In the genomic region with DNA sequence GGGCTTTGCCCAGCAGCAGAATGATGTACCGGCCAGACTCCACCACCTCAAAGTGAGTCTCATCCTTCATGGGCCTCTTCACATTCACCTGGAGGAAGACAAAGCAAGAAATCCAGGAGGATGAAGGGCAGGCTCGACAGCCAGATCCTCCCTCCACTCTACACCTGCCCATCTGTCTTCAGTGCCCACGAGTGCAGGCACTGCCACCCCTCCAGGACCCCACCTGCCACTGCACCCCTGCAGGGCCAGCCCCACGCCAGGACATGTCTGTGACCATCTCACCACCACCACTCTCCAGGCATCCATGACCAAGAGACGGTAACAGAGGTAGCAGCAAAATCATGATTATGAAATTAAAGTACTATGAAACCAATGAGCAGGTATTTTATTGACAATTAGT, we compare ENCODE assay signal across 14 cellular contexts.
"Had no signal": no experiment of that assay in that cellular context is flagged by ENCODE, and none has a peak within 500 bp of the region (broad histone marks: within the 10 kb centered on the region; RNA-seq: fewer than 3 reads in every experiment).

No MANE protein-coding gene starts in this region.

- H3K4me1 Mint-ChIP-seq: memory B cell, naive B cell, nephron had no signal

- H3K27ac Mint-ChIP-seq: memory B cell, naive B cell, nephron, type B pancreatic cell had no signal

- ATAC-seq: gastrocnemius medialis, left lung, lower lobe of right lung had no signal

- H3K4me3 Mint-ChIP-seq: memory B cell, nephron, type B pancreatic cell had no signal

- DNase-seq: cortex of kidney; dorsolateral prefrontal cortex; effector CD8-positive, alpha-beta T cell; gastrocnemius medialis; glutamatergic neuron; left lung; lower lobe of right lung; naive B cell; stimulated activated CD4-positive, alpha-beta T cell treated with anti-CD3 and anti-CD28 coated beads, Interleukin-2, amount 100 ng/mL, for 48 hours; stimulated activated naive CD4-positive, alpha-beta T cell treated with Interleukin-2 at 50 U/mL for 16 hours; thyroid gland had no signal
